In the genomic region with DNA sequence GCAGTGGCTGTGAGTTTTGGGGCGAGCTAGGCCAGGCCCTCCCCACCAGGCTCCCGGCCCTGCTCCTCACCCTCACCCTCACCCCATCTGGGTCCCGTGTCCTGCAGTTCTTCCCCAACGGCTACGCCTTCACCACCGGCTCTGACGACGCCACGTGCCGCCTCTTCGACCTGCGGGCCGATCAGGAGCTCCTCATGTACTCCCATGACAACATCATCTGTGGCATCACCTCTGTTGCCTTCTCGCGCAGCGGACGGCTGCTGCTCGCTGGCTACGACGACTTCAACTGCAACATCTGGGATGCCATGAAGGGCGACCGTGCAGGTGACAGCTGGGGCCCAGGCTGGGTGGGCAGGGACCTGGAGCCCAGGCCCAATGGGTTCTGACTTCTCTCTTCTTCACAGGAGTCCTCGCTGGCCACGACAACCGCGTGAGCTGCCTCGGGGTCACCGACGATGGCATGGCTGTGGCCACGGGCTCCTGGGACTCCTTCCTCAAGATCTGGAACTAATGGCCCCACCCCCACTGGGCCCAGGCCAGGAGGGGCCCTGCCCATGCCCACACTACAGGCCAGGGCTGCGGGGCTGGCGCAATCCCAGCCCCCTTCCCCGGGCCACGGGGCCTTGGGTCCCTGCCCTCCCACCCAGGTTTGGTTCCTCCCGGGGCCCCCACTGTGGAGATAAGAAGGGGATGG, we compare ENCODE assay signal across 10 cellular contexts. TPM values are rescaled to one million over a fixed set of nuclear protein-coding genes. Genes with fewer than 3 reads are reported as not detected.
DNase-seq lines count a peak whose midpoint lies in the region; ATAC-seq, FAIRE-seq and TF ChIP-seq lines count a peak whose summit lies in the region.
"Had no signal": no experiment of that assay in that cellular context is flagged by ENCODE, and none has a peak within 500 bp of the region (broad histone marks: within the 10 kb centered on the region; RNA-seq: fewer than 3 reads in every experiment).

No MANE protein-coding gene starts in this region.

- H3F3A ChIP-seq in PC-3 (ENCODE audit: low read length, unreplicated experiment) = no peaks in the 10 kb centered on the region

- H3K4me3 ChIP-seq in PC-3 (ENCODE audit: low read length) = no peak overlapping the region
- no peak overlapping the region for H3K4me3 ChIP-seq in H1 (ENCODE audit: extremely low read depth in 1 of 4, insufficient read depth in 2 of 4, low read depth in 3 of 4, low read length in 4 of 4)
- H3K4me3 ChIP-seq in ovary = no peak overlapping the region

- no peak for TF ChIP-seq RAD21 in H1 (IDR thresholded peaks at IDR 0.05 in 1 of 2, conservative IDR thresholded peaks at IDR 0.05 in 1 of 2; ENCODE audit: low read depth in 2 of 2, low read length in 2 of 2)

- BruUV-seq in PC-3 (replicated peaks; lab: Mats Ljungman, UMichigan) = TSS peak; percentile 61

- peaks cover 24% of the 10 kb centered on the region for H3K79me2 ChIP-seq in PC-3 (ENCODE audit: low read length)
- H3K79me2 ChIP-seq in H1 (ENCODE audit: control insufficient read depth in 1 of 2, insufficient read depth in 2 of 2, low read length in 2 of 2) = no peaks in the 10 kb centered on the region

- H3K9ac ChIP-seq in PC-3 (ENCODE audit: low read length) (no peak overlapping the region), H1 (replicated peaks in 1 of 4; ENCODE audit: extremely low read depth in 1 of 4, low read depth in 3 of 4, low read length in 3 of 4) (no peak overlapping the region)

- peak overlapping the region; percentile 24; the same call in 1 of the 2 replicates for H2BK5ac ChIP-seq in H1 (ENCODE audit: low read depth, low read length)

- 94% methylated on average over 34 of the region's 35 CpGs; no CpG with 5 or more reads in 1 of the 2 experiments for WGBS in H1 (ENCODE audit: extremely low coverage in 1 of 2, insufficient coverage in 1 of 2, insufficient read length in 1 of 2, insufficient replicate concordance in 2 of 2, low coverage in 1 of 2, low lambda C conversion rate in 2 of 2, missing lambda C conversion rate in 1 of 2), 2 experiments
- 63 to 69% (median 66%) methylated on average over 34 to 35 of the region's 35 CpGs for WGBS in ovary, 3 donors

- no peak overlapping the region for H4K91ac ChIP-seq in H1 (replicated peaks; ENCODE audit: insufficient read length, low read length)

- H3K27ac ChIP-seq in PC-3 (ENCODE audit: low read length) (no peak overlapping the region), H1 (ENCODE audit: low read depth, low read length) (no peak overlapping the region), ovary (no peak overlapping the region)

- H3K36me3 ChIP-seq in PC-3 (ENCODE audit: low read depth, low read length) (peaks cover 17% of the 10 kb centered on the region; the same call in 1 of the 2 replicates), H1 (ENCODE audit: control insufficient read depth in 2 of 4, insufficient read depth in 4 of 4, low read length in 3 of 4) (peaks cover 16 to 67% (median 38%) of the 10 kb centered on the region in 4 experiments; a peak in 7 of 8 replicates), ovary (no peaks in the 10 kb centered on the region)

- H3K56ac ChIP-seq in H1 (replicated peaks; ENCODE audit: insufficient read length, low read depth, low read length) = no peak overlapping the region

- ATAC-seq in PC-3 (no peak), HG03521 (IDR thresholded peaks at IDR 0.05; ENCODE audit: unreplicated experiment) (no peak)

- peaks cover 8% of the 10 kb centered on the region; the same call in 1 of the 2 replicates for H3K23me2 ChIP-seq in H1 (ENCODE audit: low read depth, low read length)

- TF ChIP-seq CTCF in GM13977 (IDR thresholded peaks at IDR 0.05; ENCODE audit: extremely low read depth, insufficient read depth, missing control alignments) (no peak), PC-3 (conservative IDR thresholded peaks at IDR 0.05; ENCODE audit: low read depth, low read length) (no peak), H1 (IDR thresholded peaks at IDR 0.05; ENCODE audit: control extremely low read depth in 1 of 3, insufficient read depth in 1 of 3, low read depth in 1 of 3, low read length in 3 of 3) (no peak), ovary (IDR thresholded peaks at IDR 0.05) (no peak)

- POLR2A ChIA-PET in PC-3 (lab: Charles Lee; ENCODE audit: unreplicated experiment) (no interaction called here), H1 (lab: Charles Lee; ENCODE audit: partially characterized antibody) (interaction anchor here (0.6 to 10.3 kb wide), 20 partner anchors 11 to 173 kb away, joined by 3 to 257 read pairs (median 4); partner anchors contain the start of genes ACTL6B, GIGYF1, MOSPD3 and PCOLCE)

- no peak overlapping the region for H3K23ac ChIP-seq in H1 (ENCODE audit: insufficient read length)

- H3K9me3 ChIP-seq in PC-3 (ENCODE audit: low read length) (no peaks in the 10 kb centered on the region), H1 (ENCODE audit: insufficient read depth in 2 of 2, low read depth in 1 of 2, low read length in 1 of 2) (no peaks in the 10 kb centered on the region), ovary (no peaks in the 10 kb centered on the region)

- H2BK12ac ChIP-seq in H1 (ENCODE audit: low read depth, low read length) = no peak overlapping the region

- FAIRE-seq in H1 (lab: Jason Lieb, UNC) = no peak

- no peaks in the 10 kb centered on the region for H3K27me3 ChIP-seq in PC-3 (ENCODE audit: low read length)
- H3K27me3 ChIP-seq in H1 (replicated peaks in 1 of 4; ENCODE audit: control insufficient read depth in 3 of 4, extremely low read depth in 1 of 4, insufficient read depth in 3 of 4, low read length in 3 of 4) = no peaks in the 10 kb centered on the region
- no peaks in the 10 kb centered on the region for H3K27me3 ChIP-seq in ovary

- no peak overlapping the region for H2BK15ac ChIP-seq in H1 (ENCODE audit: low read length)

- TF ChIP-seq POLR2A in H1 (IDR thresholded peaks at IDR 0.05; ENCODE audit: control extremely low read depth in 1 of 2, low read depth in 2 of 2, low read length in 2 of 2) (peak in 1 of 2 experiments; percentile 8; a peak in 1 of 3 replicates), ovary (IDR thresholded peaks at IDR 0.05) (no peak)

- no peak overlapping the region for H2AK5ac ChIP-seq in H1 (ENCODE audit: low read depth, low read length)

- intact Hi-C loops in PC-3 (cut with micrococcal nuclease) = no loop called here
- intact Hi-C loops in ovary (cut with DNase I) = loop anchor here in 1 of 4 donors (5.0 kb wide), 1 partner anchor 71 kb away; no protein-coding TSS in a partner anchor

- no peak overlapping the region for H3K4me2 ChIP-seq in PC-3 (ENCODE audit: low read length)
- no peak overlapping the region for H3K4me2 ChIP-seq in H1 (ENCODE audit: insufficient read depth in 1 of 2, low read depth in 2 of 2, low read length in 2 of 2)

- H2BK20ac ChIP-seq in H1 (ENCODE audit: low read length) = no peak overlapping the region

- H3K4ac ChIP-seq in H1 (replicated peaks; ENCODE audit: insufficient read length, low read depth, low read length) = no peak overlapping the region

- no peak overlapping the region for H3K14ac ChIP-seq in H1 (ENCODE audit: insufficient read length)

- no peak overlapping the region for H2BK120ac ChIP-seq in H1 (replicated peaks; ENCODE audit: low read depth, low read length)

- no peak overlapping the region for H3K18ac ChIP-seq in H1 (ENCODE audit: extremely low read depth, low read length)

- H2AFZ ChIP-seq in PC-3 (ENCODE audit: low read length) = no peak overlapping the region
- H2AFZ ChIP-seq in H1 (ENCODE audit: low read length) = no peak overlapping the region

- no peaks in the 10 kb centered on the region for H3K9me2 ChIP-seq in PC-3 (replicated peaks; ENCODE audit: low read length)

- H4K5ac ChIP-seq in H1 (ENCODE audit: insufficient read length, low read depth, low read length) = no peak overlapping the region

- H3K79me1 ChIP-seq in H1 (ENCODE audit: low read depth, low read length) = peaks cover 3% of the 10 kb centered on the region

- H4K20me1 ChIP-seq in PC-3 (ENCODE audit: low read length) (no peaks in the 10 kb centered on the region), H1 (replicated peaks in 1 of 2; ENCODE audit: control insufficient read depth in 1 of 2, insufficient read depth in 2 of 2, low read length in 2 of 2) (peaks cover 13 to 33% of the 10 kb centered on the region in 2 experiments)

- H4K8ac ChIP-seq in H1 (ENCODE audit: extremely low read depth, insufficient read depth, low read length) = 0 out of 2 replicates have a peak overlapping the region, but pooled peaks have one; percentile 65

- in situ Hi-C loops in GM13977 (cut with MboI; ENCODE audit: low pct_unique_long_range_greater_than_20kb, low sequenced_read_pairs, unreplicated experiment) = no loop called here

- DNase-seq in GM13977 (ENCODE audit: low spot score) = peak; percentile 28
- DNase-seq in PC-3 = no peak
- DNase-seq in H1 (ENCODE audit: low read depth in 1 of 2, low spot score in 2 of 2) = peak in 1 of 2 experiments; percentile 59
- DNase-seq in ovary = peak; percentile 25 to 61 (median 51)
- no peak for DNase-seq in NK-92 (lab: John Stamatoyannopoulos, UW; ENCODE audit: unreplicated experiment)
- no peak for DNase-seq in Kasumi-1 (lab: John Stamatoyannopoulos, UW)
- DNase-seq: KBM-7, retina had no signal

- H3K4me1 ChIP-seq in PC-3 (ENCODE audit: insufficient read depth, low read length) (no peaks in the 10 kb centered on the region), H1 (replicated peaks in 1 of 4; ENCODE audit: control insufficient read depth in 3 of 4, insufficient read depth in 4 of 4, low read length in 3 of 4) (peaks cover 0 to 7% (median 4%) of the 10 kb centered on the region in 4 experiments; a peak in 6 of 7 replicates), ovary (ENCODE audit: insufficient read depth) (peaks cover 1% of the 10 kb centered on the region)

- TF ChIP-seq EP300 in H1 (IDR thresholded peaks at IDR 0.05; ENCODE audit: borderline replicate concordance in 1 of 2, low read depth in 2 of 2, low read length in 2 of 2) (no peak), ovary (IDR thresholded peaks at IDR 0.05) (no peak)

- CTCF ChIA-PET in PC-3 (lab: Charles Lee) (interaction anchor here (1.0 kb wide), 1 partner anchor 66 kb away, joined by 3 read pairs; the partner anchor contains the start of gene MOSPD3), H1 (lab: Charles Lee; ENCODE audit: partially characterized antibody) (interaction anchor here (1.0 to 20.7 kb wide), 5 partner anchors 14 to 50 kb away, joined by 3 to 254 read pairs (median 12); partner anchors contain the start of genes GIGYF1 and POP7)

RNA-seq across cellular contexts. Expression of gene GNB2, which starts 4.9 kb away (rescaled TPM):
- 164 and 227 TPM in 2 replicates for total RNA-seq in PC-3 (2014; rRNA removed)
- total RNA-seq in H1 (2021; fragmentation: NEBNext Ultra II Directional; extraction: Animal tissue kit (Norgen Biotek cat#: 25700)) = 157 and 160 TPM in 2 replicates
- 260 and 351 TPM in 2 replicates for polyA plus RNA-seq in H1 (2011; rRNA removed)
- 192 TPM for polyA plus RNA-seq in H1 (2011; cell fraction: cytosol; rRNA removed)
- polyA plus RNA-seq in H1 (2011; cell fraction: nucleus; rRNA removed) = 230 TPM
- 133 to 215 TPM (median 185 TPM) in 4 replicates for polyA plus RNA-seq in H1 (2012, experiment 1 of 2)
- 219 TPM for polyA plus RNA-seq in H1 (2012, experiment 2 of 2)
- 68.1 TPM for polyA plus RNA-seq in H1 (2013, experiment 1 of 2)
- polyA plus RNA-seq in H1 (2013, experiment 2 of 2) = 69.3 TPM
- polyA minus RNA-seq in H1 (2011; rRNA and poly(A)+ RNA removed) = 87.9 and 102 TPM in 2 replicates
- polyA minus RNA-seq in H1 (2011; cell fraction: cytosol; rRNA and poly(A)+ RNA removed) = 71.6 TPM
- polyA minus RNA-seq in H1 (2011; cell fraction: nucleus; rRNA and poly(A)+ RNA removed) = 51.5 TPM
- total RNA-seq in ovary = 100 to 1,000 TPM; 109 to 281 (median 216) TPM
- polyA plus RNA-seq in ovary = 100 to 1,000 TPM in 1 of 2 donors, 10 to 100 TPM in 1; 18.9 to 187 TPM

RNA-seq across cellular contexts. Expression of gene GIGYF1, which starts 15.6 kb away (rescaled TPM):
- total RNA-seq in PC-3 (2014; rRNA removed) (25.9 and 26.6 TPM in 2 replicates), ovary (10 to 100 TPM; 23.1 to 93.0 (median 63.2) TPM)
- total RNA-seq in H1 (2021; fragmentation: NEBNext Ultra II Directional; extraction: Animal tissue kit (Norgen Biotek cat#: 25700)) = 95.0 and 99.3 TPM in 2 replicates
- polyA plus RNA-seq in H1 (2011; rRNA removed) (24.1 and 44.8 TPM in 2 replicates), ovary (10 to 100 TPM in 1 of 2 donors, 1 to 10 TPM in 1; 7.0 to 45.1 TPM)
- polyA plus RNA-seq in H1 (2011; cell fraction: cytosol; rRNA removed) = 33.2 TPM
- 252 TPM for polyA plus RNA-seq in H1 (2011; cell fraction: nucleus; rRNA removed)
- 48.2 to 80.3 TPM (median 68.8 TPM) in 4 replicates for polyA plus RNA-seq in H1 (2012, experiment 1 of 2)
- 52.0 TPM for polyA plus RNA-seq in H1 (2012, experiment 2 of 2)
- polyA plus RNA-seq in H1 (2013, experiment 1 of 2) = 47.1 TPM
- 42.6 TPM for polyA plus RNA-seq in H1 (2013, experiment 2 of 2)
- polyA minus RNA-seq in H1 (2011; rRNA and poly(A)+ RNA removed) = 12.4 and 17.1 TPM in 2 replicates
- polyA minus RNA-seq in H1 (2011; cell fraction: cytosol; rRNA and poly(A)+ RNA removed) = 34.8 TPM
- polyA minus RNA-seq in H1 (2011; cell fraction: nucleus; rRNA and poly(A)+ RNA removed) = 88.2 TPM

RNA-seq across cellular contexts. Expression of gene ACTL6B, which starts 22.2 kb away (rescaled TPM):
- total RNA-seq in PC-3 (2014; rRNA removed) = not detected in 2 replicates
- total RNA-seq in H1 (2021; fragmentation: NEBNext Ultra II Directional; extraction: Animal tissue kit (Norgen Biotek cat#: 25700)) = 1.7 and 2.1 TPM in 2 replicates
- 4.5 and 4.6 TPM in 2 replicates for polyA plus RNA-seq in H1 (2011; rRNA removed)
- 2.7 TPM for polyA plus RNA-seq in H1 (2011; cell fraction: cytosol; rRNA removed)
- polyA plus RNA-seq in H1 (2011; cell fraction: nucleus; rRNA removed) = 3.4 TPM
- polyA plus RNA-seq in H1 (2012, experiment 1 of 2) = 1.6 to 4.0 TPM (median 3.0 TPM) in 4 replicates
- polyA plus RNA-seq in H1 (2012, experiment 2 of 2) = 2.3 TPM
- polyA plus RNA-seq in H1 (2013, experiment 1 of 2) = 1.1 TPM
- 1.0 TPM for polyA plus RNA-seq in H1 (2013, experiment 2 of 2)
- polyA minus RNA-seq in H1 (2011; rRNA and poly(A)+ RNA removed) = 0.51 and 0.60 TPM in 2 replicates
- 2.4 TPM for polyA minus RNA-seq in H1 (2011; cell fraction: cytosol; rRNA and poly(A)+ RNA removed)
- polyA minus RNA-seq in H1 (2011; cell fraction: nucleus; rRNA and poly(A)+ RNA removed) = 0.70 TPM
- not detected for total RNA-seq in ovary
- polyA plus RNA-seq in ovary = not detected
- polyA plus RNA-seq: esophagus had no signal

RNA-seq across cellular contexts. Expression of gene POP7, which starts 27.5 kb away (rescaled TPM):
- 151 and 154 TPM in 2 replicates for total RNA-seq in PC-3 (2014; rRNA removed)
- total RNA-seq in H1 (2021; fragmentation: NEBNext Ultra II Directional; extraction: Animal tissue kit (Norgen Biotek cat#: 25700)) = 92.5 and 96.7 TPM in 2 replicates
- 135 and 205 TPM in 2 replicates for polyA plus RNA-seq in H1 (2011; rRNA removed)
- polyA plus RNA-seq in H1 (2011; cell fraction: cytosol; rRNA removed) = 130 TPM
- polyA plus RNA-seq in H1 (2011; cell fraction: nucleus; rRNA removed) = 92.8 TPM
- 80.0 to 112 TPM (median 103 TPM) in 4 replicates for polyA plus RNA-seq in H1 (2012, experiment 1 of 2)
- 129 TPM for polyA plus RNA-seq in H1 (2012, experiment 2 of 2)
- polyA plus RNA-seq in H1 (2013, experiment 1 of 2) = 94.1 TPM
- 93.8 TPM for polyA plus RNA-seq in H1 (2013, experiment 2 of 2)
- 21.6 and 21.8 TPM in 2 replicates for polyA minus RNA-seq in H1 (2011; rRNA and poly(A)+ RNA removed)
- 35.0 TPM for polyA minus RNA-seq in H1 (2011; cell fraction: cytosol; rRNA and poly(A)+ RNA removed)
- polyA minus RNA-seq in H1 (2011; cell fraction: nucleus; rRNA and poly(A)+ RNA removed) = 34.4 TPM
- 10 to 100 TPM; 13.8 to 29.2 (median 22.2) TPM for total RNA-seq in ovary
- polyA plus RNA-seq in ovary = 10 to 100 TPM; 11.1 to 26.5 TPM

RNA-seq across cellular contexts. Expression of gene TFR2, which starts 37.1 kb away (rescaled TPM):
- total RNA-seq in PC-3 (2014; rRNA removed) (not detected in 2 replicates), ovary (under 1 TPM in 4 of 7 donors, not detected in 3; 0.12 to 0.79 (median 0.26) TPM)
- total RNA-seq in H1 (2021; fragmentation: NEBNext Ultra II Directional; extraction: Animal tissue kit (Norgen Biotek cat#: 25700)) = 4.9 and 5.7 TPM in 2 replicates
- polyA plus RNA-seq in H1 (2011; rRNA removed) (4.6 and 6.0 TPM in 2 replicates), ovary (under 1 TPM; 0.06 to 0.13 TPM)
- 4.0 TPM for polyA plus RNA-seq in H1 (2011; cell fraction: cytosol; rRNA removed)
- polyA plus RNA-seq in H1 (2011; cell fraction: nucleus; rRNA removed) = 17.7 TPM
- 5.4 to 7.4 TPM (median 6.2 TPM) in 4 replicates for polyA plus RNA-seq in H1 (2012, experiment 1 of 2)
- polyA plus RNA-seq in H1 (2012, experiment 2 of 2) = 3.3 TPM
- 4.0 TPM for polyA plus RNA-seq in H1 (2013, experiment 1 of 2)
- 3.5 TPM for polyA plus RNA-seq in H1 (2013, experiment 2 of 2)
- 1.5 and 3.4 TPM in 2 replicates for polyA minus RNA-seq in H1 (2011; rRNA and poly(A)+ RNA removed)
- 4.3 TPM for polyA minus RNA-seq in H1 (2011; cell fraction: cytosol; rRNA and poly(A)+ RNA removed)
- 7.1 TPM for polyA minus RNA-seq in H1 (2011; cell fraction: nucleus; rRNA and poly(A)+ RNA removed)

Comparison
In these comparisons a context has a peak if more than half of its experiments do, and no peak if none do; other contexts are left out.
1. DNase-seq: peak in GM13977 (single experiment) and ovary (5 of 5); none in PC-3 (single experiment), NK-92 (single experiment) and Kasumi-1 (0 of 2).